9 cellular contexts compared by ENCODE assay signal in the genomic region with DNA sequence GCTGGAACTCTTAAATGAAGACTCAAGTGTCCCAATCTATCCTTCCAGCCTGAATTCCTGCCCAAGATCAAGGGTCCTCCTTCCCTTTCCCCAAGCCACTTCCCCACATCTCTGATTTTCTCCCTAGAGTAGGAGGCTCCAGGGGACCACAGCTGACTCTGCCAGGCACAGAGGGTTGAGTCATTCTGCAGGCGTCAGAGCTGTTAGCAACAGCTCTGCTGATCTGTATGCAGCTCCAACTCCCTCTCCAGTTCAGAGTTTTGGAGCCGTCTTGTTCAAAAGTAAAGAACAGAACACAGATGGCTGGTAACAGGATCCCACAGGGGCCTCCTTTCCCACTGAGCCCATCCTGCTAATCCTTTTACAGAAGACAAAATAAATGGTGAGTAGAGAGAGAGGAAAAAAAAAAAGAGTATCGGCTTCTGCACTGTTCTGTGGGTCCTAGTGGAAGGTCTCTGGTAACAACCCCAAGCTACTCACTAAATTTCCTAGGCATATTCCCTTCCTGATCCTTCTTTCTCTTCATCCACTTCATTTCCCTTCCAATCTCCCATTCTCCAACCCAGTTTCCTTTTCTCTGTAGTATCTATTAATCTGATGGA. TPM values are rescaled to one million over a fixed set of nuclear protein-coding genes. Genes with fewer than 3 reads are reported as not detected.
A peak's percentile ranks its signal among the peaks of the same experiment; 100 is the strongest.
DNase-seq lines count a peak whose midpoint lies in the region; ATAC-seq lines count a peak whose summit lies in the region.
"Had no signal": no experiment of that assay in that cellular context is flagged by ENCODE, and none has a peak within 500 bp of the region (broad histone marks: within the 10 kb centered on the region; RNA-seq: fewer than 3 reads in every experiment).

No MANE protein-coding gene starts in this region.

- no peaks in the 10 kb centered on the region for H3K36me3 Mint-ChIP-seq in CD4-positive, alpha-beta memory T cell

- CTCF ChIA-PET in CD4-positive, alpha-beta memory T cell (lab: Charles Lee; ENCODE audit: partially characterized antibody) = interaction anchor here (0.7 to 3.7 kb wide), 3 partner anchors 15 to 215 kb away, joined by 3 to 19 read pairs (median 3); partner anchors contain the start of gene ANKRD13B

- H3K9me3 Mint-ChIP-seq in CD4-positive, alpha-beta memory T cell = no peaks in the 10 kb centered on the region
- H3K9me3 Mint-ChIP-seq: T-helper 1 cell treated with Interleukin-12 subunit alpha and Interleukin-12 subunit beta and Interleukin-4 antibody, amounts not matched to agents 30 μg/mL and 1 μg/mL, for 36 hours had no signal

- H3K4me1 Mint-ChIP-seq in CD4-positive, alpha-beta memory T cell = no peaks in the 10 kb centered on the region

- intact Hi-C loops in CD4-positive, alpha-beta memory T cell (cut with micrococcal nuclease) = loop anchor here (10.0 kb wide), 1 partner anchor 198 kb away; no protein-coding TSS in a partner anchor

- H3K9me3 ChIP-seq in CD4-positive, alpha-beta memory T cell (ENCODE audit: control insufficient read depth in 1 of 2, low read length in 2 of 2) = no peaks in the 10 kb centered on the region

- no peak overlapping the region for H3K4me3 ChIP-seq in CD4-positive, alpha-beta memory T cell (ENCODE audit: low read length in 2 of 2)

- POLR2A ChIA-PET in CD4-positive, alpha-beta memory T cell (lab: Charles Lee; ENCODE audit: partially characterized antibody) = interaction anchor here (1.5 kb wide), 1 partner anchor 13 kb away, joined by 4 read pairs; the partner anchor contains the start of gene TAOK1

- no peak overlapping the region for H3K4me3 Mint-ChIP-seq in CD4-positive, alpha-beta memory T cell
- H3K4me3 Mint-ChIP-seq: T-helper 1 cell treated with Interleukin-12 subunit alpha and Interleukin-12 subunit beta and Interleukin-4 antibody, amounts not matched to agents 30 μg/mL and 1 μg/mL, for 36 hours had no signal

- H3K27me3 ChIP-seq in CD4-positive, alpha-beta memory T cell (ENCODE audit: insufficient read depth, low read length) = no peaks in the 10 kb centered on the region

- no peaks in the 10 kb centered on the region for H3K36me3 ChIP-seq in CD4-positive, alpha-beta memory T cell (ENCODE audit: insufficient read depth, low read length)

- no peak overlapping the region for H3K27ac ChIP-seq in CD4-positive, alpha-beta memory T cell (ENCODE audit: low read depth, low read length)

- peak overlapping the region in 1 of 7 donors; percentile 7 for H3K27ac Mint-ChIP-seq in CD4-positive, alpha-beta memory T cell
- H3K27ac Mint-ChIP-seq: T-helper 1 cell treated with Interleukin-12 subunit alpha and Interleukin-12 subunit beta and Interleukin-4 antibody, amounts not matched to agents 30 μg/mL and 1 μg/mL, for 36 hours had no signal

- no peaks in the 10 kb centered on the region for H3K4me1 ChIP-seq in CD4-positive, alpha-beta memory T cell (ENCODE audit: insufficient read depth, low read length)

- H3K27me3 Mint-ChIP-seq in CD4-positive, alpha-beta memory T cell = peaks cover 2 to 3% of the 10 kb centered on the region in 2 donors

- ATAC-seq in GM21390 (IDR thresholded peaks at IDR 0.05; ENCODE audit: unreplicated experiment) = no peak
- no peak for ATAC-seq in HG03135 (IDR thresholded peaks at IDR 0.05; ENCODE audit: unreplicated experiment)
- ATAC-seq in GM21737 (IDR thresholded peaks at IDR 0.05; ENCODE audit: unreplicated experiment) = no peak

- DNase-seq in ELF-1 (ENCODE audit: low read depth, low spot score) (peak; percentile 42), SK-N-DZ (ENCODE audit: low spot score) (peak; percentile 38), fibroblast of the conjunctiva (ENCODE audit: low read depth) (peak; percentile 63), occipital lobe (lab: John Stamatoyannopoulos, UW) (peak; percentile 89)
- no peak for DNase-seq in CD4-positive, alpha-beta memory T cell

RNA-seq across cellular contexts. Expression of gene TAOK1, which starts 13.4 kb away (rescaled TPM):
- polyA plus RNA-seq in SK-N-DZ (2014; cell fraction: cytosol; rRNA removed) = 20.3 and 21.9 TPM in 2 replicates
- polyA plus RNA-seq in SK-N-DZ (2014; cell fraction: nucleus; rRNA removed) = 24.0 and 34.9 TPM in 2 replicates
- 170 TPM for total RNA-seq in occipital lobe
- total RNA-seq in CD4-positive, alpha-beta memory T cell = 10 to 100 TPM; 71.2 to 72.0 TPM
- 1 to 10 TPM; 3.9 to 4.1 TPM for polyA plus RNA-seq in CD4-positive, alpha-beta memory T cell

Comparison
In these comparisons a context has a peak if more than half of its experiments do, and no peak if none do; other contexts are left out.
1. DNase-seq: peak in ELF-1 (single experiment), SK-N-DZ (single experiment), fibroblast of the conjunctiva (single experiment) and occipital lobe (single experiment); none in CD4-positive, alpha-beta memory T cell (0 of 5).